Comparison of ENCODE assay signal across 16 cellular contexts in genomic region chr1:198435044-198435443, GRCh38.
DNase-seq lines count a peak whose midpoint lies in the region; ATAC-seq and TF ChIP-seq lines count a peak whose summit lies in the region.
"Had no signal": no experiment of that assay in that cellular context is flagged by ENCODE, and none has a peak within 500 bp of the region (broad histone marks: within the 10 kb centered on the region; RNA-seq: fewer than 3 reads in every experiment).

No MANE protein-coding gene starts in this region.

- no peak for ATAC-seq in esophagus mucosa
- ATAC-seq: A549, GM23338 had no signal

- TF ChIP-seq CTCF in fibroblast of the aortic adventitia (IDR thresholded peaks at IDR 0.05; ENCODE audit: insufficient read depth, low read length) (no peak), vagina (IDR thresholded peaks at IDR 0.05) (no peak), thyroid gland (IDR thresholded peaks at IDR 0.05) (no peak)

- DNase-seq in NCI-H526 treated with DMSO at 0.1 percent for 48 hours (lab: John Stamatoyannopoulos, UW) (peak; percentile 1), dermis blood vessel endothelial cell (peak; percentile 43), fibroblast of the aortic adventitia (ENCODE audit: low read depth) (peak; percentile 13), HT-29 (ENCODE audit: low spot score) (no peak), vagina (ENCODE audit: extremely low spot score in 2 of 2) (no peak), thyroid gland (no peak)
- DNase-seq: BE2C; CD4-positive, alpha-beta memory T cell; DMS153; DND-41; GDM1; H7 had no signal

- intact Hi-C loops in vagina (cut with DNase I) = no loop called here
- intact Hi-C loops in thyroid gland (cut with DNase I) = no loop called here

- no peak overlapping the region for H3K27ac ChIP-seq in vagina
- no peak overlapping the region for H3K27ac ChIP-seq in thyroid gland
- H3K27ac ChIP-seq: A549, C4-2B had no signal

- H3K9me3 ChIP-seq in vagina = no peaks in the 10 kb centered on the region
- H3K9me3 ChIP-seq in thyroid gland = no peaks in the 10 kb centered on the region
- H3K9me3 ChIP-seq: BE2C had no signal

- no peak overlapping the region for H3K4me3 ChIP-seq in fibroblast of the aortic adventitia (ENCODE audit: low read depth, low read length)
- no peak overlapping the region for H3K4me3 ChIP-seq in vagina
- H3K4me3 ChIP-seq in thyroid gland (replicated peaks in 1 of 3) = no peak overlapping the region
- H3K4me3 ChIP-seq: A549, GM23338 had no signal

- H3K4me1 ChIP-seq in vagina (no peaks in the 10 kb centered on the region), thyroid gland (no peaks in the 10 kb centered on the region)
- H3K4me1 ChIP-seq: A549, BE2C had no signal

- H3K27me3 ChIP-seq in vagina = no peaks in the 10 kb centered on the region
- H3K27me3 ChIP-seq in thyroid gland = no peaks in the 10 kb centered on the region
- H3K27me3 ChIP-seq: BE2C had no signal

- no peak for TF ChIP-seq POLR2A in vagina (IDR thresholded peaks at IDR 0.05)
- TF ChIP-seq POLR2A in thyroid gland (IDR thresholded peaks at IDR 0.05) = no peak

- H3K36me3 ChIP-seq in vagina (no peaks in the 10 kb centered on the region), thyroid gland (no peaks in the 10 kb centered on the region)
- H3K36me3 ChIP-seq: BE2C had no signal

Comparison
In these comparisons a context has a peak if more than half of its experiments do, and no peak if none do; other contexts are left out.
1. DNase-seq: peak in NCI-H526 treated with DMSO at 0.1 percent for 48 hours (single experiment), dermis blood vessel endothelial cell (single experiment) and fibroblast of the aortic adventitia (single experiment); none in HT-29 (single experiment), vagina (0 of 2) and thyroid gland (0 of 2).